Comparison of ENCODE assay signal across 10 cellular contexts in the genomic region with DNA sequence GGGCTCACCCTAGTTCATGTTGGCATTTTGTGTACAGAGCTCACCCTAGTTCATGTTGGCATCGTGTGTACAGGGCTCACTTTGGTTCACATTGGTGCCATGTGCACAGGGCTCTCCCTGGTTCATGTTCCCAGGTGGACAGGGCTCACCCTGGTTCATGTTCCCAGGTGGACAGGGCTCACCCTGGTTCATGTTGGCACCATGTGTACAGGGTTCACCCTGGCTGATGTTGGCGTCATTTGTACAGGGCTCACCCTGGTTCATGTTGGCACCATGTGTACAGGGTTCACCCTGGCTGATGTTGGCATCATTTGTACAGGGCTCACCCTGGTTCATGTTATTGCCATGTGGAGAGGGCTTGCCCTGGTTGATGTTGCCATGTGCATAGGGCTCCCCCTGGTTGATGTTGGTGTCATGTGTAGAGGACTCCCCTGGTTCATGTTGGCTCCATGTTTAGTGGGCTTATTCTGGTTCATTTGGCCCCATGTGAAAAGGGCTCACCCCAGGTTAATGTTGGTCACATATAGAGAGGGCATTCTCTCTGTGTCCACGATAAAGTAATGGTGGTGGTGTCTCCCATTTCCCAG. TPM values are rescaled to one million over a fixed set of nuclear protein-coding genes. Genes with fewer than 3 reads are reported as not detected.
DNase-seq lines count a peak whose midpoint lies in the region; ATAC-seq and TF ChIP-seq lines count a peak whose summit lies in the region.
"Had no signal": no experiment of that assay in that cellular context is flagged by ENCODE, and none has a peak within 500 bp of the region (broad histone marks: within the 10 kb centered on the region; RNA-seq: fewer than 3 reads in every experiment).

No MANE protein-coding gene starts in this region.

- H3F3A ChIP-seq in Loucy (ENCODE audit: low read depth) (no peaks in the 10 kb centered on the region), neural progenitor cell (ENCODE audit: low read depth) (no peaks in the 10 kb centered on the region)

- H3K79me2 ChIP-seq in Loucy (ENCODE audit: insufficient read depth, low read length) (no peaks in the 10 kb centered on the region), neural progenitor cell (ENCODE audit: low read depth) (no peaks in the 10 kb centered on the region)

- H3K27me3 ChIP-seq in Loucy (ENCODE audit: insufficient read depth, low read length, poor library complexity, severe bottlenecking): no peaks in the 10 kb centered on the region
- H3K27me3 ChIP-seq in neural progenitor cell: no peaks in the 10 kb centered on the region

- DNase-seq in GM12864 (ENCODE audit: low read depth) (no peak), cardiac fibroblast (ENCODE audit: low read depth in 2 of 2) (peak in 1 of 2 donors; percentile 5), neural progenitor cell (ENCODE audit: low spot score) (no peak), NCI-H2107 (lab: John Stamatoyannopoulos, UW) (no peak), NCI-H2227 (lab: John Stamatoyannopoulos, UW; ENCODE audit: unreplicated experiment) (no peak)
- DNase-seq: GF-D8, Kasumi-1 had no signal

- no peak for ATAC-seq in HG03095 (IDR thresholded peaks at IDR 0.05; ENCODE audit: unreplicated experiment)
- ATAC-seq: WTC11 had no signal

- no peaks in the 10 kb centered on the region for H3K36me3 Mint-ChIP-seq in neural progenitor cell
- H3K36me3 Mint-ChIP-seq: WTC11 had no signal

- no peak overlapping the region for H3K27ac ChIP-seq in neural progenitor cell

- TF ChIP-seq CTCF in GM12864 (IDR thresholded peaks at IDR 0.05; ENCODE audit: low read depth, low read length, missing control alignments) (peak; percentile 22), Loucy (conservative IDR thresholded peaks at IDR 0.05; ENCODE audit: low read length) (peak; percentile 54; the same call in 1 of the 2 replicates), cardiac fibroblast (IDR thresholded peaks at IDR 0.05; ENCODE audit: low read depth, low read length) (peak; percentile 3), neural progenitor cell (IDR thresholded peaks at IDR 0.05) (peak; percentile 25)

- H3K9ac ChIP-seq in Loucy (ENCODE audit: low read depth, low read length, poor library complexity, severe bottlenecking): no peak overlapping the region
- no peak overlapping the region for H3K9ac ChIP-seq in neural progenitor cell

- H3K4me2 ChIP-seq in Loucy (ENCODE audit: low read depth, low read length, poor library complexity, severe bottlenecking): no peak overlapping the region
- H3K4me2 ChIP-seq in neural progenitor cell: no peak overlapping the region

- H3K9me3 ChIP-seq in Loucy (ENCODE audit: insufficient read depth, low read depth, low read length): no peaks in the 10 kb centered on the region
- no peaks in the 10 kb centered on the region for H3K9me3 ChIP-seq in neural progenitor cell (ENCODE audit: low read depth)

- H3K4me3 ChIP-seq in GM12864 (ENCODE audit: low read depth, low read length): no peak overlapping the region
- no peak overlapping the region for H3K4me3 ChIP-seq in Loucy (ENCODE audit: low read length, poor library complexity, severe bottlenecking)
- H3K4me3 ChIP-seq in cardiac fibroblast (replicated peaks in 1 of 2; ENCODE audit: low read depth in 2 of 2, low read length in 2 of 2): no peak overlapping the region
- no peak overlapping the region for H3K4me3 ChIP-seq in neural progenitor cell

- no peak overlapping the region for H3K27ac Mint-ChIP-seq in neural progenitor cell
- H3K27ac Mint-ChIP-seq: WTC11 had no signal

- H3K9me3 Mint-ChIP-seq in neural progenitor cell: no peaks in the 10 kb centered on the region
- H3K9me3 Mint-ChIP-seq: WTC11 had no signal

- H3K4me3 Mint-ChIP-seq in neural progenitor cell: no peak overlapping the region
- H3K4me3 Mint-ChIP-seq: WTC11 had no signal

- H3K27me3 Mint-ChIP-seq in neural progenitor cell (ENCODE audit: insufficient read depth, low read depth): peaks cover 8% of the 10 kb centered on the region

- H2AFZ ChIP-seq in Loucy (ENCODE audit: low read length): no peak overlapping the region
- no peak overlapping the region for H2AFZ ChIP-seq in neural progenitor cell (replicated peaks)

- no peaks in the 10 kb centered on the region for H3K4me1 Mint-ChIP-seq in neural progenitor cell

- no peaks in the 10 kb centered on the region for H3K4me1 ChIP-seq in Loucy (ENCODE audit: insufficient read depth, low read length, poor library complexity, severe bottlenecking)
- no peaks in the 10 kb centered on the region for H3K4me1 ChIP-seq in neural progenitor cell

- no peaks in the 10 kb centered on the region for H3K36me3 ChIP-seq in Loucy (ENCODE audit: insufficient read depth, low read length)
- H3K36me3 ChIP-seq in neural progenitor cell: no peaks in the 10 kb centered on the region

- no peaks in the 10 kb centered on the region for H3K9me2 ChIP-seq in Loucy (replicated peaks; ENCODE audit: low read depth, low read length)

- H4K20me1 ChIP-seq in Loucy (ENCODE audit: insufficient read depth, low read length, poor library complexity, severe bottlenecking) (no peaks in the 10 kb centered on the region), neural progenitor cell (ENCODE audit: low read depth) (no peaks in the 10 kb centered on the region)

RNA-seq across cellular contexts. Expression of gene NR2C2, which starts 31.7 kb away (rescaled TPM):
- total RNA-seq in neural progenitor cell (ENCODE audit: low replicate concordance): 35.6 and 57.3 TPM in 2 replicates

Comparison
In these comparisons a context has a peak if more than half of its experiments do, and no peak if none do; other contexts are left out.
1. CTCF ChIP-seq: peak in every context shown above with its lines; median percentile 54 in Loucy; 25 in neural progenitor cell; 22 in GM12864; 3 in cardiac fibroblast.